17 cellular contexts compared by ENCODE assay signal in the genomic region with DNA sequence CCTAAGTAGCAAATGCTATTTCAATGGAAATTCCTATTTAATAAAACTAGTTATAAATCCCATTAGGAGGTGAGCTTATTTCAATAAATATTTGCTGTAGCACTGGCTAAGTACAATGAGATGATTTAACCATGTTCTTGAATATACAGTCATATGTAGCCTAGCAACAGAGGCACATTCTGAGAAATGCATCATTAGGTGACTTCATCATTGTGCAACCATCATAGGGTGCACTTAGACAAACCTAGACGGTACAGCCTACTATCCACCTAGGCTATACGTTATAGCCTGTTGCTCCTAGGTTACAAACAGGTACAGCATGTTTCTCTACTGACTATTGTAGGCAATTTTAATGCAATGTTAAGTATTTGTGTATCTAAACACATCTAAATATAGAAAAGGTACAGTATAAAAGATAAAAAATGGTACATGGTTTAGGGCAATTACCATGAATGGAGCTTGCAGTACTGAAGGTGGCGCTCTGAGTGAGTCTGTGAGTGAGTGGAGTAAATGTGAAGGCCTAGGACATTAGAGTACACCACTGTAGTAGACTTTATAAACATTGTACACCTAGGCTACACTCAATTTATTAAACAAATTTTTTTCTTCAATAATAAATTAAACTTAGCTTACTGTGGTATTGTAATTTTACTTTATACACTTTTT.
DNase-seq lines count a peak whose midpoint lies in the region; ATAC-seq and TF ChIP-seq lines count a peak whose summit lies in the region.
"Had no signal": no experiment of that assay in that cellular context is flagged by ENCODE, and none has a peak within 500 bp of the region (broad histone marks: within the 10 kb centered on the region; RNA-seq: fewer than 3 reads in every experiment).

No MANE protein-coding gene starts in this region.

- no peak overlapping the region for H3K9ac ChIP-seq in OCI-LY3 (ENCODE audit: low read length)

- TF ChIP-seq CTCF in OCI-LY3 (IDR thresholded peaks at IDR 0.05; ENCODE audit: low read depth, low read length), result peak; percentile 20; the same call in 1 of the 2 replicates
- peak; percentile 13 for TF ChIP-seq CTCF in endothelial cell (IDR thresholded peaks at IDR 0.05; ENCODE audit: unreplicated experiment)

- no peaks in the 10 kb centered on the region for H3K36me3 ChIP-seq in OCI-LY3 (replicated peaks; ENCODE audit: low read depth, low read length)
- H3K36me3 ChIP-seq: uterus had no signal

- no peaks in the 10 kb centered on the region for H4K20me1 ChIP-seq in OCI-LY3 (ENCODE audit: insufficient read depth, low read length)

- CTCF ChIA-PET in activated naive CD4-positive, alpha-beta T cell treated with anti-CD3 and anti-CD28 coated beads for 36 hours (lab: Charles Lee), result interaction anchor here (0.6 kb wide), 1 partner anchor 361 kb away, joined by 4 read pairs; no protein-coding TSS in a partner anchor

- H3K36me3 Mint-ChIP-seq in activated naive CD4-positive, alpha-beta T cell treated with anti-CD3 and anti-CD28 coated beads for 36 hours (ENCODE audit: low read depth), result no peaks in the 10 kb centered on the region
- H3K36me3 Mint-ChIP-seq in endothelial cell (ENCODE audit: low read depth, unreplicated experiment), result no peaks in the 10 kb centered on the region
- H3K36me3 Mint-ChIP-seq in stimulated activated effector memory CD8-positive, alpha-beta T cell treated with anti-CD3 and anti-CD28 coated beads, Interleukin-12 subunit alpha, Interleukin-12 subunit beta, amount 100 ng/mL, for 72 hours, result no peaks in the 10 kb centered on the region
- H3K36me3 Mint-ChIP-seq: activated CD8-positive, alpha-beta memory T cell treated with anti-CD3 and anti-CD28 coated beads, Interleukin-2, amount 10 ng/mL, durations not matched to agents 7 days and 5 days; activated naive CD8-positive, alpha-beta T cell treated with anti-CD3 and anti-CD28 coated beads, Interleukin-2, amount 10 ng/mL, durations not matched to agents 7 days and 5 days; stimulated activated naive B cell treated with anti-CD40 and anti-IgM and Interleukin-4, amounts not matched to agents 10 μg/mL and 1 μg/mL and 100 μg/mL, for 72 hours had no signal

- H3K4me2 ChIP-seq in OCI-LY3 (ENCODE audit: low read length), result no peak overlapping the region

- no peak overlapping the region for H3K4me3 Mint-ChIP-seq in activated naive CD4-positive, alpha-beta T cell treated with anti-CD3 and anti-CD28 coated beads for 36 hours
- H3K4me3 Mint-ChIP-seq in endothelial cell (ENCODE audit: unreplicated experiment), result no peak overlapping the region
- no peak overlapping the region for H3K4me3 Mint-ChIP-seq in stimulated activated effector memory CD8-positive, alpha-beta T cell treated with anti-CD3 and anti-CD28 coated beads, Interleukin-12 subunit alpha, Interleukin-12 subunit beta, amount 100 ng/mL, for 72 hours
- H3K4me3 Mint-ChIP-seq: activated CD8-positive, alpha-beta memory T cell treated with anti-CD3 and anti-CD28 coated beads, Interleukin-2, amount 10 ng/mL, durations not matched to agents 7 days and 5 days; activated naive CD8-positive, alpha-beta T cell treated with anti-CD3 and anti-CD28 coated beads, Interleukin-2, amount 10 ng/mL, durations not matched to agents 7 days and 5 days; stimulated activated naive B cell treated with anti-CD40 and anti-IgM and Interleukin-4, amounts not matched to agents 10 μg/mL and 1 μg/mL and 100 μg/mL, for 72 hours had no signal

- no peaks in the 10 kb centered on the region for H3K27me3 ChIP-seq in OCI-LY3 (ENCODE audit: low read depth, low read length)
- H3K27me3 ChIP-seq: uterus had no signal

- H3K4me3 ChIP-seq in OCI-LY3 (ENCODE audit: low read length), result no peak overlapping the region
- H3K4me3 ChIP-seq: uterus had no signal

- peak; percentile 13 for DNase-seq in activated naive CD4-positive, alpha-beta T cell treated with anti-CD3 and anti-CD28 coated beads for 36 hours
- DNase-seq in activated naive CD4-positive, alpha-beta T cell (lab: John Stamatoyannopoulos, UW), result no peak
- DNase-seq in endothelial cell (ENCODE audit: low spot score), result no peak
- DNase-seq in stimulated activated effector memory CD8-positive, alpha-beta T cell treated with anti-CD3 and anti-CD28 coated beads, Interleukin-12 subunit alpha, Interleukin-12 subunit beta, amount 100 ng/mL, for 72 hours (ENCODE audit: low spot score in 2 of 2), result no peak
- DNase-seq in stimulated activated CD4-positive, alpha-beta T cell treated with anti-CD3 and anti-CD28 coated beads, Interleukin-2, amount 100 ng/mL, for 48 hours, result no peak
- no peak for DNase-seq in SIG-M5 (lab: John Stamatoyannopoulos, UW)
- DNase-seq: activated CD8-positive, alpha-beta memory T cell treated with anti-CD3 and anti-CD28 coated beads, Interleukin-2, amount 10 ng/mL, durations not matched to agents 7 days and 5 days; activated naive CD8-positive, alpha-beta T cell treated with anti-CD3 and anti-CD28 coated beads, Interleukin-2, amount 10 ng/mL, durations not matched to agents 7 days and 5 days; AML-193; NCI-H1105; NCI-H446; stimulated activated CD4-positive, alpha-beta T cell treated with anti-CD3 and anti-CD28 coated beads, Interleukin-4, amount 100 ng/mL, for 24 hours; stimulated activated naive B cell treated with anti-CD40 and anti-IgM and Interleukin-4, amounts not matched to agents 10 μg/mL and 1 μg/mL and 100 μg/mL, for 72 hours; uterus had no signal

- intact Hi-C loops in activated naive CD4-positive, alpha-beta T cell treated with anti-CD3 and anti-CD28 coated beads for 36 hours (cut with micrococcal nuclease), result no loop called here

- no peak overlapping the region for H2AFZ ChIP-seq in OCI-LY3 (ENCODE audit: low read depth, low read length)

- H3K4me1 ChIP-seq in OCI-LY3 (ENCODE audit: low read length), result no peaks in the 10 kb centered on the region
- H3K4me1 ChIP-seq: uterus had no signal

- no peak overlapping the region for H3K27ac ChIP-seq in OCI-LY3 (ENCODE audit: low read length)
- H3K27ac ChIP-seq: RWPE1, uterus had no signal

- no peaks in the 10 kb centered on the region for H3K9me3 Mint-ChIP-seq in activated naive CD4-positive, alpha-beta T cell treated with anti-CD3 and anti-CD28 coated beads for 36 hours
- H3K9me3 Mint-ChIP-seq in endothelial cell (ENCODE audit: unreplicated experiment), result no peaks in the 10 kb centered on the region
- no peaks in the 10 kb centered on the region for H3K9me3 Mint-ChIP-seq in stimulated activated effector memory CD8-positive, alpha-beta T cell treated with anti-CD3 and anti-CD28 coated beads, Interleukin-12 subunit alpha, Interleukin-12 subunit beta, amount 100 ng/mL, for 72 hours
- H3K9me3 Mint-ChIP-seq: activated naive CD8-positive, alpha-beta T cell treated with anti-CD3 and anti-CD28 coated beads, Interleukin-2, amount 10 ng/mL, durations not matched to agents 7 days and 5 days; stimulated activated naive B cell treated with anti-CD40 and anti-IgM and Interleukin-4, amounts not matched to agents 10 μg/mL and 1 μg/mL and 100 μg/mL, for 72 hours had no signal

- H3K27me3 Mint-ChIP-seq in activated naive CD4-positive, alpha-beta T cell treated with anti-CD3 and anti-CD28 coated beads for 36 hours (ENCODE audit: low read depth), result no peaks in the 10 kb centered on the region
- H3K27me3 Mint-ChIP-seq in endothelial cell (ENCODE audit: unreplicated experiment), result no peaks in the 10 kb centered on the region
- H3K27me3 Mint-ChIP-seq: activated CD8-positive, alpha-beta memory T cell treated with anti-CD3 and anti-CD28 coated beads, Interleukin-2, amount 10 ng/mL, durations not matched to agents 7 days and 5 days; stimulated activated naive B cell treated with anti-CD40 and anti-IgM and Interleukin-4, amounts not matched to agents 10 μg/mL and 1 μg/mL and 100 μg/mL, for 72 hours had no signal

- ATAC-seq in stimulated activated effector memory CD8-positive, alpha-beta T cell treated with anti-CD3 and anti-CD28 coated beads, Interleukin-12 subunit alpha, Interleukin-12 subunit beta, amount 100 ng/mL, for 72 hours, result peak; percentile 83
- ATAC-seq in HG02885 (IDR thresholded peaks at IDR 0.05; ENCODE audit: poor library complexity, unreplicated experiment), result no peak
- ATAC-seq: activated CD8-positive, alpha-beta memory T cell treated with anti-CD3 and anti-CD28 coated beads, Interleukin-2, amount 10 ng/mL, durations not matched to agents 7 days and 5 days; stimulated activated naive B cell treated with anti-CD40 and anti-IgM and Interleukin-4, amounts not matched to agents 10 μg/mL and 1 μg/mL and 100 μg/mL, for 72 hours had no signal

- peaks cover 10% of the 10 kb centered on the region for H3K4me1 Mint-ChIP-seq in activated naive CD4-positive, alpha-beta T cell treated with anti-CD3 and anti-CD28 coated beads for 36 hours (ENCODE audit: low read depth)
- H3K4me1 Mint-ChIP-seq in endothelial cell (ENCODE audit: unreplicated experiment), result no peaks in the 10 kb centered on the region
- H3K4me1 Mint-ChIP-seq in stimulated activated effector memory CD8-positive, alpha-beta T cell treated with anti-CD3 and anti-CD28 coated beads, Interleukin-12 subunit alpha, Interleukin-12 subunit beta, amount 100 ng/mL, for 72 hours, result no peaks in the 10 kb centered on the region
- H3K4me1 Mint-ChIP-seq: activated naive CD8-positive, alpha-beta T cell treated with anti-CD3 and anti-CD28 coated beads, Interleukin-2, amount 10 ng/mL, durations not matched to agents 7 days and 5 days; stimulated activated naive B cell treated with anti-CD40 and anti-IgM and Interleukin-4, amounts not matched to agents 10 μg/mL and 1 μg/mL and 100 μg/mL, for 72 hours had no signal

- no peak overlapping the region for H3K27ac Mint-ChIP-seq in activated naive CD4-positive, alpha-beta T cell treated with anti-CD3 and anti-CD28 coated beads for 36 hours
- no peak overlapping the region for H3K27ac Mint-ChIP-seq in endothelial cell (ENCODE audit: unreplicated experiment)
- no peak overlapping the region for H3K27ac Mint-ChIP-seq in stimulated activated effector memory CD8-positive, alpha-beta T cell treated with anti-CD3 and anti-CD28 coated beads, Interleukin-12 subunit alpha, Interleukin-12 subunit beta, amount 100 ng/mL, for 72 hours
- H3K27ac Mint-ChIP-seq: activated CD8-positive, alpha-beta memory T cell treated with anti-CD3 and anti-CD28 coated beads, Interleukin-2, amount 10 ng/mL, durations not matched to agents 7 days and 5 days; activated naive CD8-positive, alpha-beta T cell treated with anti-CD3 and anti-CD28 coated beads, Interleukin-2, amount 10 ng/mL, durations not matched to agents 7 days and 5 days; stimulated activated naive B cell treated with anti-CD40 and anti-IgM and Interleukin-4, amounts not matched to agents 10 μg/mL and 1 μg/mL and 100 μg/mL, for 72 hours had no signal

- no peaks in the 10 kb centered on the region for H3K79me2 ChIP-seq in OCI-LY3 (ENCODE audit: low read length)

- H3K9me3 ChIP-seq in OCI-LY3 (ENCODE audit: insufficient read depth, low read length), result no peaks in the 10 kb centered on the region
- H3K9me3 ChIP-seq: uterus had no signal
